In the genomic region with DNA sequence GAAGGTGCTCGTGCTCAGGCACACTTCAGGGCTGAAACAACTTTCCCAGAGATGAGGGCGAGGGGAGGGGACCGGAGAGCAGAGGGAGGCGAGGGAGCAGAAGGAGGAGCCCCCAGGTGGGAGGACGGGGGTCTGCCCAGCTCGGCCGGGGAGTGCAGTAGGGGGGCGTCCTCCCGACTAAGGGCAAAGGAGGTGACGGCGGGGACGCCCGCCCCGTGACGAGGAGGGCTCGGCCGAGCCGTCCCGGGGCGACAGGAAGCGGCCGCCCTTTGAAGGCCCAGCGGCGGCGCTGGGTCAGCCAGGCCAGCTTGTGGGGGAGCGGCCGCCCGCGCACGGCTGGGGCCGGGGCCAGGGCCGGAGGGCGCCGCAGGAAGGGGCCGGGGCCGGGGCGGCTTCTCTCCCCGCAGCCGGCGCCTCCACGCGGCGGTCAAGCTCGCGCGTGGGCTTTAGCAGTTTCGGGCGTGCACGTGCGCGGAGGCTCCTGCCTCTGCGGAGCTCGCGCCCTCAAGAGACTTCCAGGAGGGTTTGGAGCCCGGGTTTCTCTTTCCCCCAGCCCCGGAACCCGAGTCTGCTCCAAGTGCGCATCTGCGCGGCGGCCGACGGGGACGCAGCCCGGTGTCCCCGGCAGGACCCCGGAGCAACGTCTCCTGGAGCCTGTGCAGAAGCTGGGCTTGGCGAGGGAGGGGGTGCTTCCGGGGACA, we compare ENCODE assay signal across 1 cellular context.
TF ChIP-seq lines count a peak whose summit lies in the region.

No MANE protein-coding gene starts in this region.

TF ChIP-seq in SK-N-SH treated with all-trans-retinoic acid at 6 μM for 48 hours, 23 proteins besides CTCF, POLR2A, EP300 and RAD21 (continued from another document):
- TF ChIP-seq, protein P1, sequence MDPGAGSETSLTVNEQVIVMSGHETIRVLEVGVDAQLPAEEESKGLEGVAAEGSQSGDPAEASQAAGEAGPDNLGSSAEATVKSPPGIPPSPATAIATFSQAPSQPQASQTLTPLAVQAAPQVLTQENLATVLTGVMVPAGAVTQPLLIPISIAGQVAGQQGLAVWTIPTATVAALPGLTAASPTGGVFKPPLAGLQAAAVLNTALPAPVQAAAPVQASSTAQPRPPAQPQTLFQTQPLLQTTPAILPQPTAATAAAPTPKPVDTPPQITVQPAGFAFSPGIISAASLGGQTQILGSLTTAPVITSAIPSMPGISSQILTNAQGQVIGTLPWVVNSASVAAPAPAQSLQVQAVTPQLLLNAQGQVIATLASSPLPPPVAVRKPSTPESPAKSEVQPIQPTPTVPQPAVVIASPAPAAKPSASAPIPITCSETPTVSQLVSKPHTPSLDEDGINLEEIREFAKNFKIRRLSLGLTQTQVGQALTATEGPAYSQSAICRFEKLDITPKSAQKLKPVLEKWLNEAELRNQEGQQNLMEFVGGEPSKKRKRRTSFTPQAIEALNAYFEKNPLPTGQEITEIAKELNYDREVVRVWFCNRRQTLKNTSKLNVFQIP (CRISPR knock-in tag; IDR thresholded peaks at IDR 0.05; ENCODE audit: borderline replicate concordance, low read depth): no peak
- TF ChIP-seq CSRNP3 (CRISPR knock-in tag; IDR thresholded peaks at IDR 0.05) (no peak), PATZ1 (CRISPR knock-in tag; IDR thresholded peaks at IDR 0.05; ENCODE audit: borderline replicate concordance) (no peak), PPARA (CRISPR knock-in tag; IDR thresholded peaks at IDR 0.05; ENCODE audit: borderline replicate concordance) (no peak)
